12 cellular contexts compared by ENCODE assay signal in genomic region chr7:138188290-138188858, GRCh38.
"Had no signal": no experiment of that assay in that cellular context is flagged by ENCODE, and none has a peak within 500 bp of the region (broad histone marks: within the 10 kb centered on the region; RNA-seq: fewer than 3 reads in every experiment).

No MANE protein-coding gene starts in this region.

- ATAC-seq: left lung; naive thymus-derived CD8-positive, alpha-beta T cell; right cardiac atrium had no signal

- H3K27me3 Mint-ChIP-seq: activated naive CD4-positive, alpha-beta T cell treated with anti-CD3 and anti-CD28 coated beads, Interleukin-2, amount 10 ng/mL, durations not matched to agents 7 days and 5 days; memory B cell; progenitor cell of endocrine pancreas had no signal

- H3K36me3 Mint-ChIP-seq: activated naive CD4-positive, alpha-beta T cell treated with anti-CD3 and anti-CD28 coated beads, Interleukin-2, amount 10 ng/mL, durations not matched to agents 7 days and 5 days; memory B cell had no signal

- H3K4me3 ChIP-seq: cardiac muscle cell, left lung had no signal

- H3K4me1 Mint-ChIP-seq: activated naive CD4-positive, alpha-beta T cell treated with anti-CD3 and anti-CD28 coated beads, Interleukin-2, amount 10 ng/mL, durations not matched to agents 7 days and 5 days; memory B cell; naive thymus-derived CD8-positive, alpha-beta T cell had no signal

- H3K4me3 Mint-ChIP-seq: activated naive CD4-positive, alpha-beta T cell treated with anti-CD3 and anti-CD28 coated beads, Interleukin-2, amount 10 ng/mL, durations not matched to agents 7 days and 5 days; memory B cell; naive thymus-derived CD8-positive, alpha-beta T cell; T-helper 2 cell treated with Interferon-gamma antibody and Interleukin-4, amounts not matched to agents 5 μg/mL and 100 μg/mL, for 36 hours had no signal

- H3K27me3 ChIP-seq: cardiac muscle cell, left lung had no signal

- H3K27ac ChIP-seq: cardiac muscle cell, left lung had no signal

- DNase-seq: activated CD4-positive, CD25-positive, alpha-beta regulatory T cell treated with anti-CD3 and anti-CD28 coated beads, Interleukin-2, amount 50 U/mL, for 72 hours; activated naive CD4-positive, alpha-beta T cell treated with anti-CD3 and anti-CD28 coated beads, Interleukin-2, amount 10 ng/mL, durations not matched to agents 7 days and 5 days; activated T-cell treated with anti-CD3 and anti-CD28 coated beads, Interleukin-2, amount 50 U/mL, for 1 hour; left lung; naive thymus-derived CD8-positive, alpha-beta T cell; occipital lobe; right cardiac atrium had no signal

- H3K4me1 ChIP-seq: left lung had no signal

- H3K27ac Mint-ChIP-seq: activated naive CD4-positive, alpha-beta T cell treated with anti-CD3 and anti-CD28 coated beads, Interleukin-2, amount 10 ng/mL, durations not matched to agents 7 days and 5 days; activated T-helper 2 cell treated with anti-CD3 and anti-CD28 coated beads, Interferon-gamma antibody, Interleukin-2, Interleukin-4, amounts not matched to agents 10 μg/mL and 5 μg/mL and 100 μg/mL, durations not matched to agents 14 hours and 24 hours and 36 hours; memory B cell; naive thymus-derived CD8-positive, alpha-beta T cell; progenitor cell of endocrine pancreas; T-helper 2 cell treated with Interferon-gamma antibody and Interleukin-4, amounts not matched to agents 5 μg/mL and 100 μg/mL, for 36 hours had no signal

- H3K36me3 ChIP-seq: cardiac muscle cell, left lung had no signal
